Comparison of ENCODE assay signal across 9 cellular contexts in the genomic region with DNA sequence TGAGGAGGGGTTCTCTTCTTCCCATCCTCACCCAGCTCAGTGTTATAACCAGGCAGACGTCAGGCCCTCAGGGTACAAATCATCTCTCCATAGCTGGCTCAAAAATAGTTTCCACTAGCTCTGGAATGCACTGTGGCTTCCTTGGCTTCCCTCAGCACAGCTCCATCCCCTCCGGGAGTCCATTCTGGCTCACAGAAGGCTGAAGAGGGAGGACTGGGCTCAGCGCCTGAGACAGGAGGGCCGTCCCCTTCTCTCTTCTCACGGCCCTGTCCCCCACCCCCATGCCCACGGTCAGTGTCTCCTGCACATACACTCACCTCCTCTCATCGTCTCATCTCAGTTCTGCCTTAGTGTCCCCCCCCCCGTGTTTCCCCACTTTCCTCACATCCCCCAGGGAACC. TPM values are rescaled to one million over a fixed set of nuclear protein-coding genes. Genes with fewer than 3 reads are reported as not detected.
DNase-seq lines count a peak whose midpoint lies in the region; ATAC-seq, FAIRE-seq and TF ChIP-seq lines count a peak whose summit lies in the region.
"Had no signal": no experiment of that assay in that cellular context is flagged by ENCODE, and none has a peak within 500 bp of the region (broad histone marks: within the 10 kb centered on the region; RNA-seq: fewer than 3 reads in every experiment).

No MANE protein-coding gene starts in this region.

- TF ChIP-seq POLR2A in H54 (IDR thresholded peaks at IDR 0.05; ENCODE audit: low read depth, low read length): no peak

- DNase-seq in dedifferentiated amniotic fluid mesenchymal stem cell (ENCODE audit: extremely low spot score): peak; percentile 94
- no peak for DNase-seq in lower lobe of right lung
- no peak for DNase-seq in thoracic aorta (ENCODE audit: low spot score)
- DNase-seq in activated naive CD4-positive, alpha-beta T cell treated with anti-CD3 and anti-CD28 coated beads, Interleukin-2, amount 10 ng/mL, durations not matched to agents 7 days and 5 days: no peak
- no peak for DNase-seq in H54 (ENCODE audit: insufficient read length, low spot score)
- no peak for DNase-seq in activated naive CD8-positive, alpha-beta T cell treated with anti-CD3 and anti-CD28 coated beads, Interleukin-2, amount 50 U/mL, for 24 hours
- DNase-seq: activated effector memory CD4-positive, alpha-beta T cell treated with Interleukin-2 at 50 U/mL for 16 hours had no signal

- CTCF ChIA-PET in activated naive CD4-positive, alpha-beta T cell treated with anti-CD3 and anti-CD28 coated beads, Interleukin-2, amount 10 ng/mL, durations not matched to agents 7 days and 5 days (lab: Charles Lee): interaction anchor here (1.4 to 1.8 kb wide), 2 partner anchors 19 to 121 kb away, joined by 3 to 6 read pairs; no protein-coding TSS in a partner anchor

- TF ChIP-seq CTCF in lower lobe of right lung (IDR thresholded peaks at IDR 0.05) (no peak), thoracic aorta (IDR thresholded peaks at IDR 0.05) (no peak)

- H3K27me3 ChIP-seq in HUES64 (ENCODE audit: insufficient read depth, low read length) (no peaks in the 10 kb centered on the region), lower lobe of right lung (ENCODE audit: low read depth) (no peaks in the 10 kb centered on the region), thoracic aorta (replicated peaks; ENCODE audit: insufficient read depth) (no peaks in the 10 kb centered on the region)

- peaks cover 10% of the 10 kb centered on the region for H3K4me1 Mint-ChIP-seq in activated naive CD4-positive, alpha-beta T cell treated with anti-CD3 and anti-CD28 coated beads, Interleukin-2, amount 10 ng/mL, durations not matched to agents 7 days and 5 days
- peaks cover 22% of the 10 kb centered on the region for H3K4me1 Mint-ChIP-seq in activated naive CD8-positive, alpha-beta T cell treated with anti-CD3 and anti-CD28 coated beads, Interleukin-2, amount 50 U/mL, for 24 hours

- peak; percentile 56 to 68 for ATAC-seq in lower lobe of right lung
- ATAC-seq in thoracic aorta (ENCODE audit: insufficient number of reproducible peaks, low FRiP score, low read depth): peak; percentile 39
- ATAC-seq in HG03439 (IDR thresholded peaks at IDR 0.05; ENCODE audit: unreplicated experiment): no peak
- ATAC-seq in activated naive CD8-positive, alpha-beta T cell treated with anti-CD3 and anti-CD28 coated beads, Interleukin-2, amount 50 U/mL, for 24 hours: no peak

- H3K4me1 ChIP-seq in HUES64 (ENCODE audit: insufficient read depth, low read length): peaks cover 23% of the 10 kb centered on the region
- H3K4me1 ChIP-seq in lower lobe of right lung: peaks cover 26% of the 10 kb centered on the region
- peaks cover 42 to 76% of the 10 kb centered on the region in 2 donors for H3K4me1 ChIP-seq in thoracic aorta (ENCODE audit: control insufficient read depth in 1 of 2, low read depth in 2 of 2)

- peaks cover 34% of the 10 kb centered on the region for H3K27me3 Mint-ChIP-seq in activated naive CD4-positive, alpha-beta T cell treated with anti-CD3 and anti-CD28 coated beads, Interleukin-2, amount 10 ng/mL, durations not matched to agents 7 days and 5 days
- peaks cover 3% of the 10 kb centered on the region for H3K27me3 Mint-ChIP-seq in activated naive CD8-positive, alpha-beta T cell treated with anti-CD3 and anti-CD28 coated beads, Interleukin-2, amount 50 U/mL, for 24 hours

- intact Hi-C loops in lower lobe of right lung (cut with DNase I): no loop called here

- H3K9ac ChIP-seq in HUES64 (ENCODE audit: low read depth, low read length): peak overlapping the region; percentile 33; the same call in 1 of the 2 replicates

- no peak overlapping the region for H3K4me3 Mint-ChIP-seq in activated naive CD4-positive, alpha-beta T cell treated with anti-CD3 and anti-CD28 coated beads, Interleukin-2, amount 10 ng/mL, durations not matched to agents 7 days and 5 days
- H3K4me3 Mint-ChIP-seq in activated naive CD8-positive, alpha-beta T cell treated with anti-CD3 and anti-CD28 coated beads, Interleukin-2, amount 50 U/mL, for 24 hours: no peak overlapping the region

- peaks cover 50% of the 10 kb centered on the region for H3K36me3 ChIP-seq in HUES64 (ENCODE audit: insufficient read depth, low read length)
- peaks cover 4% of the 10 kb centered on the region for H3K36me3 ChIP-seq in lower lobe of right lung
- no peaks in the 10 kb centered on the region for H3K36me3 ChIP-seq in thoracic aorta

- no peaks in the 10 kb centered on the region for H3K9me3 Mint-ChIP-seq in activated naive CD4-positive, alpha-beta T cell treated with anti-CD3 and anti-CD28 coated beads, Interleukin-2, amount 10 ng/mL, durations not matched to agents 7 days and 5 days
- no peaks in the 10 kb centered on the region for H3K9me3 Mint-ChIP-seq in activated naive CD8-positive, alpha-beta T cell treated with anti-CD3 and anti-CD28 coated beads, Interleukin-2, amount 50 U/mL, for 24 hours

- H3K36me3 Mint-ChIP-seq in activated naive CD4-positive, alpha-beta T cell treated with anti-CD3 and anti-CD28 coated beads, Interleukin-2, amount 10 ng/mL, durations not matched to agents 7 days and 5 days: no peaks in the 10 kb centered on the region
- H3K36me3 Mint-ChIP-seq in activated naive CD8-positive, alpha-beta T cell treated with anti-CD3 and anti-CD28 coated beads, Interleukin-2, amount 50 U/mL, for 24 hours (ENCODE audit: low read depth): no peaks in the 10 kb centered on the region

- no peak for FAIRE-seq in H54 (lab: Jason Lieb, UNC)

- 70% methylated on average over 7 of the region's 8 CpGs for WGBS in HUES64

- H3K27ac Mint-ChIP-seq in activated naive CD4-positive, alpha-beta T cell treated with anti-CD3 and anti-CD28 coated beads, Interleukin-2, amount 10 ng/mL, durations not matched to agents 7 days and 5 days: no peak overlapping the region
- no peak overlapping the region for H3K27ac Mint-ChIP-seq in activated naive CD8-positive, alpha-beta T cell treated with anti-CD3 and anti-CD28 coated beads, Interleukin-2, amount 50 U/mL, for 24 hours

- peak overlapping the region; percentile 44; the same call in 1 of the 2 replicates for H3K27ac ChIP-seq in HUES64 (ENCODE audit: low read depth, low read length)
- peak overlapping the region; percentile 82 for H3K27ac ChIP-seq in lower lobe of right lung
- H3K27ac ChIP-seq in thoracic aorta: peak overlapping the region; percentile 94 to 97

- no peak overlapping the region for H3K4me3 ChIP-seq in HUES64 (ENCODE audit: low read length)
- no peak overlapping the region for H3K4me3 ChIP-seq in lower lobe of right lung
- H3K4me3 ChIP-seq in thoracic aorta: peak overlapping the region; percentile 46

- H3K9me3 ChIP-seq in HUES64 (ENCODE audit: insufficient read depth, low read depth, low read length): no peaks in the 10 kb centered on the region
- no peaks in the 10 kb centered on the region for H3K9me3 ChIP-seq in lower lobe of right lung
- H3K9me3 ChIP-seq in thoracic aorta: no peaks in the 10 kb centered on the region

RNA-seq across cellular contexts. Expression of a gene that starts 50.1 kb away (rescaled TPM):
- polyA plus RNA-seq in HUES64 (2013, experiment 1 of 2): 43.2 TPM
- polyA plus RNA-seq in HUES64 (2013, experiment 2 of 2): 35.9 TPM
- 27.8 TPM for total RNA-seq in lower lobe of right lung
- total RNA-seq in thoracic aorta: 10 to 100 TPM; 20.8 to 29.6 TPM

Comparison
In these comparisons a context has a peak if more than half of its experiments do, and no peak if none do; other contexts are left out.
1. H3K27ac ChIP-seq: peak in every context shown above with its lines; median percentile 96 in thoracic aorta; 82 in lower lobe of right lung; 44 in HUES64.
2. ATAC-seq: peak in lower lobe of right lung (2 of 2) and thoracic aorta (single experiment); none in HG03439 (single experiment) and activated naive CD8-positive, alpha-beta T cell treated with anti-CD3 and anti-CD28 coated beads, Interleukin-2, amount 50 U/mL, for 24 hours (single experiment).